Comparison of ENCODE assay signal across 28 cellular contexts in the genomic region with DNA sequence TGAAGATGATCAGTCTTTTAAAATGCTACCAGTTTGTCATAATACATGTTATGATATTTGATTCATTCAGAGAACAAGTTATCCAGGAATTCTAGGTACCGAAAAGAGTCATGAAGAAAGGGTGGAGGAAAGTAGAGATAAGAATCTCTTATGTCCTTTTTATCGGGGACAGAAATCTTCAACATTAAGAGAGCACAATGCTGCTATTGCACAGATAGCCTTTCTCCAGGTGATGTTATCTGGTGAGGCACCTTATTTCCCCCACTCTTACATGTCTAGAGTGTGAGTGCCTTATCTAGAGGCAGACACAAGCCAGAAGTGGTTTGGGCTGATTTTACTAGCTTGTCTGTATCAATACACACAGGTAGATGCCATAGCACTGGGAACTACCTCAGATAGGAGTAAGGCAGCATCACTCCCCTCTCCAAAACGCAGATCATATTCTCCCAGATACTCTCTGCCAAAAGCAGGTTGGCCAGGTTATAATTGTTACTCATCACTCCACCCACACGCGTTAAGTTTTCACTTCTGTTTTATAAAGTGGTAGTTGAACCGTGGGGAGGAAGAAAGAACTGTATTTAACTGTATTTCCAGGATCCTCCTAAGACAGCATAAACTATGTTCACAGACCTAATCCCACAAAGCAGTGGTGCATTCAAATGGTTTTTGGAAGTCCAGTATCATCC. TPM values are rescaled to one million over a fixed set of nuclear protein-coding genes. Genes with fewer than 3 reads are reported as not detected.
"Had no signal": no experiment of that assay in that cellular context is flagged by ENCODE, and none has a peak within 500 bp of the region (broad histone marks: within the 10 kb centered on the region; RNA-seq: fewer than 3 reads in every experiment).

No MANE protein-coding gene starts in this region.

- ATAC-seq: naive thymus-derived CD8-positive, alpha-beta T cell; pancreas; sciatic nerve; stimulated activated naive CD8-positive, alpha-beta T cell treated with anti-CD3 and anti-CD28 coated beads, Interleukin-15, amount 100 ng/mL, for 72 hours had no signal

- DNase-seq: activated CD4-positive, alpha-beta T cell treated with anti-CD3 and anti-CD28 coated beads for 1 hour; activated CD8-positive, alpha-beta memory T cell treated with anti-CD3 and anti-CD28 coated beads for 24 hours; activated effector memory CD4-positive, alpha-beta T cell treated with anti-CD3 and anti-CD28 coated beads, Interleukin-2, amount 50 U/mL, for 16 hours; anterior cingulate cortex; cerebellar nuclear complex; colonic mucosa; effector CD8-positive, alpha-beta T cell; hippocampal formation; immature natural killer cell; mesenchymal stem cell; naive thymus-derived CD8-positive, alpha-beta T cell; nucleus accumbens; pancreas; retina; stimulated activated CD4-positive, alpha-beta T cell treated with anti-CD3 and anti-CD28 coated beads, Interleukin-12 subunit alpha, Interleukin-12 subunit beta, amount 100 ng/mL, for 4 hours; stimulated activated CD4-positive, alpha-beta T cell treated with anti-CD3 and anti-CD28 coated beads, Interleukin-4, amount 100 ng/mL, for 1 hour; stimulated activated naive CD8-positive, alpha-beta T cell treated with anti-CD3 and anti-CD28 coated beads, Interleukin-15, amount 100 ng/mL, for 72 hours; substantia nigra; T1000; uterus had no signal

- H3K4me3 Mint-ChIP-seq: activated naive CD4-positive, alpha-beta T cell treated with anti-CD3 and anti-CD28 coated beads, Interleukin-2, amount 50 U/mL, for 24 hours; immature natural killer cell; naive thymus-derived CD8-positive, alpha-beta T cell; neural crest cell; stimulated activated naive CD8-positive, alpha-beta T cell treated with anti-CD3 and anti-CD28 coated beads, Interleukin-15, amount 100 ng/mL, for 72 hours; T-helper 1 cell treated with Interleukin-12 subunit alpha and Interleukin-12 subunit beta and Interleukin-4 antibody, amounts not matched to agents 30 μg/mL and 1 μg/mL, for 36 hours; type B pancreatic cell had no signal

- H3K4me1 Mint-ChIP-seq: activated naive CD4-positive, alpha-beta T cell treated with anti-CD3 and anti-CD28 coated beads, Interleukin-2, amount 50 U/mL, for 24 hours; immature natural killer cell; naive thymus-derived CD8-positive, alpha-beta T cell; neural crest cell; stimulated activated naive CD8-positive, alpha-beta T cell treated with anti-CD3 and anti-CD28 coated beads, Interleukin-15, amount 100 ng/mL, for 72 hours had no signal

- H3K27me3 Mint-ChIP-seq: activated naive CD4-positive, alpha-beta T cell treated with anti-CD3 and anti-CD28 coated beads, Interleukin-2, amount 50 U/mL, for 24 hours; type B pancreatic cell had no signal

- FAIRE-seq: pancreas had no signal

- H3K4me3 ChIP-seq: colonic mucosa, pancreas, prostate gland, skin epidermis, uterus had no signal

- H3K36me3 Mint-ChIP-seq: activated naive CD4-positive, alpha-beta T cell treated with anti-CD3 and anti-CD28 coated beads, Interleukin-2, amount 50 U/mL, for 24 hours; immature natural killer cell; naive thymus-derived CD8-positive, alpha-beta T cell; type B pancreatic cell had no signal

- H3K9me3 Mint-ChIP-seq: activated naive CD4-positive, alpha-beta T cell treated with anti-CD3 and anti-CD28 coated beads, Interleukin-2, amount 50 U/mL, for 24 hours; immature natural killer cell; naive thymus-derived CD8-positive, alpha-beta T cell; neural crest cell; stimulated activated naive CD8-positive, alpha-beta T cell treated with anti-CD3 and anti-CD28 coated beads, Interleukin-15, amount 100 ng/mL, for 72 hours; T-helper 1 cell treated with Interleukin-12 subunit alpha and Interleukin-12 subunit beta and Interleukin-4 antibody, amounts not matched to agents 30 μg/mL and 1 μg/mL, for 36 hours; type B pancreatic cell had no signal

- H3K27ac Mint-ChIP-seq: activated naive CD4-positive, alpha-beta T cell treated with anti-CD3 and anti-CD28 coated beads, Interleukin-2, amount 50 U/mL, for 24 hours; immature natural killer cell; naive thymus-derived CD8-positive, alpha-beta T cell; stimulated activated naive CD8-positive, alpha-beta T cell treated with anti-CD3 and anti-CD28 coated beads, Interleukin-15, amount 100 ng/mL, for 72 hours; T-helper 1 cell treated with Interleukin-12 subunit alpha and Interleukin-12 subunit beta and Interleukin-4 antibody, amounts not matched to agents 30 μg/mL and 1 μg/mL, for 36 hours; type B pancreatic cell had no signal

- H3K27me3 ChIP-seq: colonic mucosa, uterus had no signal

- H3K36me3 ChIP-seq: colonic mucosa, pancreas, prostate gland, uterus had no signal

RNA-seq across cellular contexts. Expression of gene AREG, which starts 38.4 kb away (rescaled TPM):
- total RNA-seq: fibroblast of villous mesenchyme, neural crest cell had no signal
